Comparison of ENCODE assay signal across 1 cellular context in genomic region chr2:54676656-54677055, GRCh38.
TF ChIP-seq lines count a peak whose summit lies in the region.

No MANE protein-coding gene starts in this region.

TF ChIP-seq in IMR-90, 13 proteins besides CTCF, POLR2A, EP300 and RAD21:
- no peak for TF ChIP-seq RCOR1 (IDR thresholded peaks at IDR 0.05; ENCODE audit: insufficient replicate concordance, low read length)
- TF ChIP-seq SMC3 (IDR thresholded peaks at IDR 0.05; ENCODE audit: low read depth, low read length), result no peak
- no peak for TF ChIP-seq MAFK (IDR thresholded peaks at IDR 0.05; ENCODE audit: low read depth, low read length)
- no peak for TF ChIP-seq ELK1 (IDR thresholded peaks at IDR 0.05; ENCODE audit: borderline replicate concordance, low read depth, low read length)
- TF ChIP-seq MAZ (IDR thresholded peaks at IDR 0.05; ENCODE audit: borderline replicate concordance, low read depth, low read length), result no peak
- TF ChIP-seq MXI1 (IDR thresholded peaks at IDR 0.05; ENCODE audit: borderline replicate concordance, low read depth, low read length), result no peak
- TF ChIP-seq BHLHE40 (IDR thresholded peaks at IDR 0.05; ENCODE audit: low read depth, low read length), result no peak
- no peak for TF ChIP-seq RFX5 (IDR thresholded peaks at IDR 0.05; ENCODE audit: low read depth, low read length)
- TF ChIP-seq CEBPB (IDR thresholded peaks at IDR 0.05; ENCODE audit: low read depth, low read length), result no peak
TF ChIP-seq in IMR-90: peak in this region for 0.
